Comparison of ENCODE assay signal across 23 cellular contexts in genomic region chr15:98809273-98809672, GRCh38.
DNase-seq lines count a peak whose midpoint lies in the region; ATAC-seq, FAIRE-seq and TF ChIP-seq lines count a peak whose summit lies in the region.
"Had no signal": no experiment of that assay in that cellular context is flagged by ENCODE, and none has a peak within 500 bp of the region (broad histone marks: within the 10 kb centered on the region; RNA-seq: fewer than 3 reads in every experiment).

No MANE protein-coding gene starts in this region.

- H3K4me1 Mint-ChIP-seq in astrocyte (ENCODE audit: low read depth, unreplicated experiment), result peaks cover 30% of the 10 kb centered on the region
- H3K4me1 Mint-ChIP-seq: activated CD4-positive, alpha-beta memory T cell treated with anti-CD3 and anti-CD28 coated beads, Interleukin-2, amount 10 ng/mL, durations not matched to agents 7 days and 5 days had no signal

- H3K9me3 Mint-ChIP-seq in astrocyte (ENCODE audit: unreplicated experiment), result no peaks in the 10 kb centered on the region
- H3K9me3 Mint-ChIP-seq: activated CD4-positive, alpha-beta memory T cell treated with anti-CD3 and anti-CD28 coated beads, Interleukin-2, amount 10 ng/mL, durations not matched to agents 7 days and 5 days; T-helper 1 cell treated with Interleukin-12 subunit alpha and Interleukin-12 subunit beta and Interleukin-4 antibody, amounts not matched to agents 30 μg/mL and 1 μg/mL, for 36 hours had no signal

- H3K36me3 Mint-ChIP-seq in astrocyte (ENCODE audit: low read depth, unreplicated experiment), result peaks cover 4% of the 10 kb centered on the region

- no peaks in the 10 kb centered on the region for H3K36me3 ChIP-seq in astrocyte (ENCODE audit: insufficient read depth, low read length)
- H3K36me3 ChIP-seq in heart right ventricle, result no peaks in the 10 kb centered on the region
- no peaks in the 10 kb centered on the region for H3K36me3 ChIP-seq in psoas muscle (ENCODE audit: insufficient read depth in 1 of 2, low read depth in 1 of 2)
- H3K36me3 ChIP-seq: tibial artery had no signal

- no peak overlapping the region for H3K9ac ChIP-seq in astrocyte (ENCODE audit: low read length)

- no peak for TF ChIP-seq CTCF in astrocyte (IDR thresholded peaks at IDR 0.05; ENCODE audit: insufficient read depth, low read depth, low read length)
- TF ChIP-seq CTCF in heart right ventricle (IDR thresholded peaks at IDR 0.05), result no peak
- no peak for TF ChIP-seq CTCF in psoas muscle (IDR thresholded peaks at IDR 0.05)

- no peak overlapping the region for H2AFZ ChIP-seq in astrocyte (ENCODE audit: low read depth, low read length)

- FAIRE-seq in astrocyte (lab: Jason Lieb, UNC), result no peak
- FAIRE-seq: GM18507, TTC549 had no signal

- H3K27ac Mint-ChIP-seq in astrocyte (ENCODE audit: unreplicated experiment), result peak overlapping the region; percentile 12
- H3K27ac Mint-ChIP-seq: activated CD4-positive, alpha-beta memory T cell treated with anti-CD3 and anti-CD28 coated beads, Interleukin-2, amount 10 ng/mL, durations not matched to agents 7 days and 5 days; T-helper 1 cell treated with Interleukin-12 subunit alpha and Interleukin-12 subunit beta and Interleukin-4 antibody, amounts not matched to agents 30 μg/mL and 1 μg/mL, for 36 hours had no signal

- H3K27me3 Mint-ChIP-seq in astrocyte (ENCODE audit: low read depth, unreplicated experiment), result no peaks in the 10 kb centered on the region
- H3K27me3 Mint-ChIP-seq: activated CD4-positive, alpha-beta memory T cell treated with anti-CD3 and anti-CD28 coated beads, Interleukin-2, amount 10 ng/mL, durations not matched to agents 7 days and 5 days had no signal

- no peak overlapping the region for H3K4me3 Mint-ChIP-seq in astrocyte (ENCODE audit: unreplicated experiment)
- H3K4me3 Mint-ChIP-seq: activated CD4-positive, alpha-beta memory T cell treated with anti-CD3 and anti-CD28 coated beads, Interleukin-2, amount 10 ng/mL, durations not matched to agents 7 days and 5 days; T-helper 1 cell treated with Interleukin-12 subunit alpha and Interleukin-12 subunit beta and Interleukin-4 antibody, amounts not matched to agents 30 μg/mL and 1 μg/mL, for 36 hours had no signal

- DNase-seq in G401 (ENCODE audit: low spot score) (peak; percentile 91), astrocyte (ENCODE audit: low read depth) (no peak), heart right ventricle (peak; percentile 37 to 46), psoas muscle (no peak), left colon (no peak)
- no peak for DNase-seq in activated CD4-positive, alpha-beta T cell treated with anti-CD3 and anti-CD28 coated beads, Interleukin-2, amount 50 U/mL, for 4 hours
- DNase-seq: activated CD4-positive, alpha-beta memory T cell treated with anti-CD3 and anti-CD28 coated beads, Interleukin-2, amount 10 ng/mL, durations not matched to agents 7 days and 5 days; activated CD4-positive, CD25-positive, alpha-beta regulatory T cell treated with anti-CD3 and anti-CD28 coated beads, Interleukin-2, amount 50 U/mL, for 72 hours; DND-41; KBM-7; kidney glomerular epithelial cell; NCI-H1417 treated with DMSO at 0.1 percent for 48 hours; NCI-H2081; NCI-H774; RPMI8226; stimulated activated naive CD8-positive, alpha-beta T cell treated with anti-CD3 and anti-CD28 coated beads, Interleukin-15, Interleukin-2, amounts not matched to agents 100 U/mL and 50 U/mL, for 24 hours had no signal

- H3K4me3 ChIP-seq in astrocyte (ENCODE audit: insufficient read depth, low read depth, low read length) (no peak overlapping the region), heart right ventricle (no peak overlapping the region), psoas muscle (no peak overlapping the region)
- H3K4me3 ChIP-seq: SK-N-MC, tibial artery had no signal

- no peak overlapping the region for H3K4me2 ChIP-seq in astrocyte (ENCODE audit: low read length)

- H3K4me1 ChIP-seq in astrocyte (ENCODE audit: insufficient read depth, low read length) (no peaks in the 10 kb centered on the region), heart right ventricle (peaks cover 7 to 65% (median 37%) of the 10 kb centered on the region in 9 donors), psoas muscle (peaks cover 18% of the 10 kb centered on the region)

- H3K9me3 ChIP-seq in astrocyte (ENCODE audit: insufficient read depth, low read depth, low read length) (no peaks in the 10 kb centered on the region), heart right ventricle (no peaks in the 10 kb centered on the region), psoas muscle (no peaks in the 10 kb centered on the region)
- H3K9me3 ChIP-seq: tibial artery had no signal

- H4K20me1 ChIP-seq in astrocyte (ENCODE audit: insufficient read depth, low read length), result peaks cover 86% of the 10 kb centered on the region

- in situ Hi-C loops in G401 (cut with HindIII; ENCODE audit: low sequenced_read_pairs), result no loop called here

- H3K79me2 ChIP-seq in astrocyte (ENCODE audit: insufficient read depth, low read length), result peaks cover 95% of the 10 kb centered on the region

- H3K27me3 ChIP-seq in astrocyte (ENCODE audit: insufficient read depth, low read length) (no peaks in the 10 kb centered on the region), heart right ventricle (no peaks in the 10 kb centered on the region), psoas muscle (ENCODE audit: insufficient read depth in 3 of 3, low read length in 2 of 3) (no peaks in the 10 kb centered on the region)
- H3K27me3 ChIP-seq: tibial artery had no signal

- intact Hi-C loops in heart right ventricle (cut with DNase I) (loop anchor here in 1 of 10 donors (5.0 kb wide), 1 partner anchor 33 kb away; no protein-coding TSS in a partner anchor), psoas muscle (cut with DNase I) (no loop called here), left colon (cut with DNase I, micrococcal nuclease) (no loop called here)

- H3K27ac ChIP-seq in astrocyte (ENCODE audit: low read depth, low read length) (no peak overlapping the region), heart right ventricle (peak overlapping the region in 4 of 10 donors; percentile 7 to 52 (median 30)), psoas muscle (no peak overlapping the region)
- H3K27ac ChIP-seq: SK-N-MC had no signal

- ATAC-seq in heart right ventricle (peak in 6 of 8 donors; percentile 47 to 80 (median 73)), psoas muscle (peak in 3 of 4 donors; percentile 53 to 78 (median 70)), HG02981 (IDR thresholded peaks at IDR 0.05; ENCODE audit: unreplicated experiment) (no peak), left colon (no peak)
- ATAC-seq: HCT116; stimulated activated naive CD8-positive, alpha-beta T cell treated with anti-CD3 and anti-CD28 coated beads, Interleukin-15, Interleukin-2, amounts not matched to agents 100 U/mL and 50 U/mL, for 24 hours had no signal

- WGBS in heart right ventricle, 2 donors, result 65 to 73% methylated on average over 11 of the region's 11 CpGs
- 42 to 59% (median 46%) methylated on average over 11 of the region's 11 CpGs for WGBS in psoas muscle, 3 donors

Comparison
In these comparisons a context has a peak if more than half of its experiments do, and no peak if none do; other contexts are left out.
1. DNase-seq: peak in G401 (single experiment) and heart right ventricle (2 of 2); none in astrocyte (single experiment), psoas muscle (0 of 2), activated CD4-positive, alpha-beta T cell treated with anti-CD3 and anti-CD28 coated beads, Interleukin-2, amount 50 U/mL, for 4 hours (0 of 2) and left colon (0 of 2).
2. ATAC-seq: peak in heart right ventricle (6 of 8) and psoas muscle (3 of 4); none in HG02981 (single experiment) and left colon (single experiment).